Comparison of ENCODE assay signal across 10 cellular contexts in genomic region chr10:123611876-123612275, GRCh38. TPM values are rescaled to one million over a fixed set of nuclear protein-coding genes. Genes with fewer than 3 reads are reported as not detected.
"Had no signal": no experiment of that assay in that cellular context is flagged by ENCODE, and none has a peak within 500 bp of the region (broad histone marks: within the 10 kb centered on the region; RNA-seq: fewer than 3 reads in every experiment).

No MANE protein-coding gene starts in this region.

- DNase-seq: GM23248, GOT3, H9, HCEC 1CT, KBM-7 had no signal

- H3K27ac ChIP-seq: GM23248, HL-60 had no signal

- H3K4me3 ChIP-seq: GM23248 had no signal

- H3K9ac ChIP-seq: GM23248 had no signal

- FAIRE-seq: H54, HepG2 had no signal

RNA-seq across cellular contexts. Expression of gene GPR26, which starts 54.3 kb away (rescaled TPM):
- total RNA-seq: GM23248, HepG2, HT1080 had no signal
- polyA plus RNA-seq: GM23248, HepG2, IgD-negative memory B cell had no signal
